12 cellular contexts compared by ENCODE assay signal in genomic region chr13:44238011-44238421, GRCh38.
DNase-seq lines count a peak whose midpoint lies in the region; ATAC-seq and TF ChIP-seq lines count a peak whose summit lies in the region.
"Had no signal": no experiment of that assay in that cellular context is flagged by ENCODE, and none has a peak within 500 bp of the region (broad histone marks: within the 10 kb centered on the region; RNA-seq: fewer than 3 reads in every experiment).

No MANE protein-coding gene starts in this region.

- WGBS in thyroid gland, 2 donors: 58 to 71% methylated on average over 3 of the region's 3 CpGs

- no peaks in the 10 kb centered on the region for H3K27me3 ChIP-seq in left lung
- H3K27me3 ChIP-seq in thyroid gland: no peaks in the 10 kb centered on the region

- no peaks in the 10 kb centered on the region for H3K36me3 ChIP-seq in left lung
- H3K36me3 ChIP-seq in thyroid gland: no peaks in the 10 kb centered on the region
- H3K36me3 ChIP-seq: neutrophil had no signal

- H3K4me1 ChIP-seq in left lung (peaks cover 20 to 30% of the 10 kb centered on the region in 2 donors), thyroid gland (peaks cover 45 to 51% of the 10 kb centered on the region in 2 donors)

- TF ChIP-seq CTCF in left lung (IDR thresholded peaks at IDR 0.05) (no peak), thyroid gland (IDR thresholded peaks at IDR 0.05) (no peak)

- H3K9me3 ChIP-seq in left lung (no peaks in the 10 kb centered on the region), thyroid gland (no peaks in the 10 kb centered on the region)
- H3K9me3 ChIP-seq: neutrophil had no signal

- ATAC-seq in left lung (no peak), HG02623 (IDR thresholded peaks at IDR 0.05; ENCODE audit: unreplicated experiment) (no peak)

- DNase-seq in NCI-H69 (lab: John Stamatoyannopoulos, UW) (peak; percentile 85), left lung (no peak), thyroid gland (no peak), SKM-1 treated with dmso at 0.1 percent for 144 hours (lab: John Stamatoyannopoulos, UW; ENCODE audit: unreplicated experiment) (no peak), HCEC 1CT (no peak), NCI-H2029 (lab: John Stamatoyannopoulos, UW) (no peak)
- DNase-seq: activated CD4-positive, alpha-beta T cell treated with anti-CD3 and anti-CD28 coated beads for 1 hour; activated naive CD4-positive, alpha-beta T cell treated with anti-CD3 and anti-CD28 coated beads, Interleukin-2, amount 10 ng/mL, durations not matched to agents 7 days and 5 days; OCI-M1 had no signal

- TF ChIP-seq POLR2A in thyroid gland (IDR thresholded peaks at IDR 0.05): no peak

- H3K4me3 ChIP-seq in left lung (no peak overlapping the region), thyroid gland (replicated peaks in 1 of 3) (no peak overlapping the region)

- H3K27ac ChIP-seq in cingulate gyrus (ENCODE audit: low read depth, low read length) (peak overlapping the region; percentile 96), left lung (peak overlapping the region; percentile 53 to 85), thyroid gland (peak overlapping the region; percentile 62 to 96 (median 93))
- H3K27ac ChIP-seq: neutrophil had no signal

- intact Hi-C loops in left lung (cut with DNase I) (loop anchor here in 1 of 2 donors (5.0 kb wide), 1 partner anchor 194 kb away; no protein-coding TSS in a partner anchor), thyroid gland (cut with DNase I) (no loop called here)
